In genomic region chr11:95268386-95268785, GRCh38 we compare ENCODE assay signal across 19 cellular contexts. TPM values are rescaled to one million over a fixed set of nuclear protein-coding genes. Genes with fewer than 3 reads are reported as not detected.
A peak's percentile ranks its signal among the peaks of the same experiment; 100 is the strongest.
DNase-seq lines count a peak whose midpoint lies in the region; ATAC-seq and TF ChIP-seq lines count a peak whose summit lies in the region.
"Had no signal": no experiment of that assay in that cellular context is flagged by ENCODE, and none has a peak within 500 bp of the region (broad histone marks: within the 10 kb centered on the region; RNA-seq: fewer than 3 reads in every experiment).

No MANE protein-coding gene starts in this region.

- DNase-seq in CD14-positive monocyte (ENCODE audit: low spot score) (no peak), kidney tubule cell (ENCODE audit: low spot score) (peak; percentile 60)
- no peak for DNase-seq in activated naive CD8-positive, alpha-beta T cell treated with anti-CD3 and anti-CD28 coated beads for 36 hours
- DNase-seq in stimulated activated CD4-positive, alpha-beta T cell treated with anti-CD3 and anti-CD28 coated beads, Interleukin-12 subunit alpha, Interleukin-12 subunit beta, amount 100 ng/mL, for 4 hours: no peak
- no peak for DNase-seq in stimulated activated CD4-positive, alpha-beta T cell treated with anti-CD3 and anti-CD28 coated beads, Interleukin-2, amount 100 ng/mL, for 48 hours
- DNase-seq: CD4-positive, alpha-beta T cell; GM23248; HFFc6; NCI-H1092; NCI-H1417 treated with DMSO at 0.1 percent for 48 hours; NCI-H1694 treated with DMSO at 0.1 percent for 48 hours; NCI-H524 treated with DMSO at 0.1 percent for 48 hours; NCI-H774; PC-3; SK-N-SH had no signal

- H3K27me3 Mint-ChIP-seq in CD14-positive monocyte (ENCODE audit: low read depth in 3 of 3): peaks cover 0 to 2% (median 0%) of the 10 kb centered on the region in 3 donors
- H3K27me3 Mint-ChIP-seq in brain: peaks cover 7% of the 10 kb centered on the region
- no peaks in the 10 kb centered on the region for H3K27me3 Mint-ChIP-seq in nephron (ENCODE audit: low read depth)
- no peaks in the 10 kb centered on the region for H3K27me3 Mint-ChIP-seq in activated naive CD8-positive, alpha-beta T cell treated with anti-CD3 and anti-CD28 coated beads for 36 hours
- H3K27me3 Mint-ChIP-seq: CD4-positive, alpha-beta T cell had no signal

- H3K9me3 Mint-ChIP-seq in CD14-positive monocyte: peaks cover 0 to 3% (median 0%) of the 10 kb centered on the region in 7 donors
- H3K9me3 Mint-ChIP-seq in brain: peaks cover 2 to 9% (median 4%) of the 10 kb centered on the region in 5 experiments
- H3K9me3 Mint-ChIP-seq in nephron: peaks cover 4% of the 10 kb centered on the region
- peaks cover 2% of the 10 kb centered on the region for H3K9me3 Mint-ChIP-seq in activated naive CD8-positive, alpha-beta T cell treated with anti-CD3 and anti-CD28 coated beads for 36 hours
- H3K9me3 Mint-ChIP-seq: CD4-positive, alpha-beta T cell; HFFc6 had no signal

- H3K4me3 Mint-ChIP-seq in CD14-positive monocyte (no peak overlapping the region), brain (peak overlapping the region in 1 of 5 experiments; percentile 20), nephron (no peak overlapping the region)
- no peak overlapping the region for H3K4me3 Mint-ChIP-seq in activated naive CD8-positive, alpha-beta T cell treated with anti-CD3 and anti-CD28 coated beads for 36 hours
- H3K4me3 Mint-ChIP-seq: CD4-positive, alpha-beta T cell; HFFc6 had no signal

- intact Hi-C loops in CD14-positive monocyte (cut with micrococcal nuclease): no loop called here

- no peak for ATAC-seq in HG03469 (IDR thresholded peaks at IDR 0.05; ENCODE audit: unreplicated experiment)
- ATAC-seq: PC-3 had no signal

- H3K27ac Mint-ChIP-seq in CD14-positive monocyte: peak overlapping the region; percentile 13 to 89 (median 72)
- peak overlapping the region in 4 of 5 experiments; percentile 7 to 77 (median 42) for H3K27ac Mint-ChIP-seq in brain
- peak overlapping the region in 2 of 3 experiments; percentile 23 to 31 for H3K27ac Mint-ChIP-seq in nephron
- H3K27ac Mint-ChIP-seq in activated naive CD8-positive, alpha-beta T cell treated with anti-CD3 and anti-CD28 coated beads for 36 hours: no peak overlapping the region
- H3K27ac Mint-ChIP-seq: CD4-positive, alpha-beta T cell; HFFc6 had no signal

- peaks cover 28% of the 10 kb centered on the region for H3K4me1 Mint-ChIP-seq in CD14-positive monocyte
- H3K4me1 Mint-ChIP-seq in brain: peaks cover 12% of the 10 kb centered on the region
- peaks cover 5% of the 10 kb centered on the region for H3K4me1 Mint-ChIP-seq in nephron
- H3K4me1 Mint-ChIP-seq in activated naive CD8-positive, alpha-beta T cell treated with anti-CD3 and anti-CD28 coated beads for 36 hours: peaks cover 5% of the 10 kb centered on the region

- H3K36me3 Mint-ChIP-seq in CD14-positive monocyte (no peaks in the 10 kb centered on the region), brain (no peaks in the 10 kb centered on the region), nephron (ENCODE audit: low read depth) (no peaks in the 10 kb centered on the region)
- H3K36me3 Mint-ChIP-seq in activated naive CD8-positive, alpha-beta T cell treated with anti-CD3 and anti-CD28 coated beads for 36 hours: no peaks in the 10 kb centered on the region

- TF ChIP-seq CTCF in CD14-positive monocyte (IDR thresholded peaks at IDR 0.05) (no peak), brain (conservative IDR thresholded peaks at IDR 0.05) (no peak), nephron (IDR thresholded peaks at IDR 0.05; ENCODE audit: unreplicated experiment in 3 of 3) (no peak)

RNA-seq across cellular contexts. Expression of gene SESN3, which starts 37.4 kb away (rescaled TPM):
- polyA plus RNA-seq in CD14-positive monocyte: 1 to 10 TPM; 1.1 to 1.4 TPM
- polyA plus RNA-seq in brain (ENCODE audit: insufficient read depth, low read depth, low replicate concordance): 6.6 TPM
- total RNA-seq in activated naive CD8-positive, alpha-beta T cell treated with anti-CD3 and anti-CD28 coated beads for 36 hours: 10 to 100 TPM; 16.2 to 16.4 TPM
- total RNA-seq: A172 had no signal
